ENCODE assay signal across 11 cellular contexts in the genomic region with DNA sequence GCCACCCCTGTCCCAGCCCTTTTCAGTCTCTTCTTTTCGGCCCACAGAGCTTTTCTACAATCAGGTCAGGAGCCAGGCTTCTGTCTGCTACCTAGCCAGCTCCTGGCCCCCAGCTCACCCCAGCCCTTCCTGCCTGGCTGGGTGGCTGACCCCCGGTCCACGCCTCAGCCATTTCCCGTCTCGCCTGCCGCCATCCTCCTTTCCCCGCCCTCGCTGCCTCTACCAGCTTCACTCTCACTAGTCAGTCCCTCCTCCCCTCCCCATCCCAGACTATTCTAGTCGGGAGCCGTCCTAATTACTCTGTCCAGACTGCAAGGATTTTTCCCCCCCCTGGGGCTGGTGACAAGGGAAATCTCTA. TPM values are rescaled to one million over a fixed set of nuclear protein-coding genes. Genes with fewer than 3 reads are reported as not detected.
A peak's percentile ranks its signal among the peaks of the same experiment; 100 is the strongest.
DNase-seq lines count a peak whose midpoint lies in the region; ATAC-seq and TF ChIP-seq lines count a peak whose summit lies in the region.
"Had no signal": no experiment of that assay in that cellular context is flagged by ENCODE, and none has a peak within 500 bp of the region (broad histone marks: within the 10 kb centered on the region; RNA-seq: fewer than 3 reads in every experiment).

No MANE protein-coding gene starts in this region.

- H3K4me3 ChIP-seq in astrocyte of the spinal cord (ENCODE audit: low read depth, low read length) (peak overlapping the region; percentile 5), liver (ENCODE audit: low read depth in 1 of 3, low read length in 3 of 3) (no peak overlapping the region), subcutaneous abdominal adipose tissue (ENCODE audit: low read depth in 1 of 5, low read length in 5 of 5) (peak overlapping the region in 3 of 5 donors; percentile 17 to 42 (median 42)), prostate gland (no peak overlapping the region)

- peaks cover 64% of the 10 kb centered on the region for H3K27me3 Mint-ChIP-seq in activated CD8-positive, alpha-beta memory T cell treated with anti-CD3 and anti-CD28 coated beads, Interleukin-2, amount 10 ng/mL, durations not matched to agents 7 days and 5 days

- H3K36me3 Mint-ChIP-seq in activated CD8-positive, alpha-beta memory T cell treated with anti-CD3 and anti-CD28 coated beads, Interleukin-2, amount 10 ng/mL, durations not matched to agents 7 days and 5 days, result peaks cover 8% of the 10 kb centered on the region

- no peak for TF ChIP-seq POLR2A in prostate gland (IDR thresholded peaks at IDR 0.05)

- CTCF ChIA-PET in activated CD8-positive, alpha-beta memory T cell treated with anti-CD3 and anti-CD28 coated beads, Interleukin-2, amount 10 ng/mL, durations not matched to agents 7 days and 5 days (lab: Charles Lee), result interaction anchor here (0.8 to 11.8 kb wide), 17 partner anchors 7 to 245 kb away, joined by 3 to 222 read pairs (median 13); a partner anchor contains a TSS

- WGBS in liver, result 10% methylated on average over 10 of the region's 10 CpGs
- WGBS in prostate gland, result 16% methylated on average over 10 of the region's 10 CpGs

- H3K27me3 ChIP-seq in liver (ENCODE audit: control insufficient read depth in 4 of 4, insufficient read depth in 4 of 4, low read length in 3 of 4) (peaks cover 0 to 12% (median 5%) of the 10 kb centered on the region in 4 donors), subcutaneous abdominal adipose tissue (ENCODE audit: control insufficient read depth in 5 of 5, insufficient read depth in 4 of 5, low read length in 5 of 5) (peaks cover 42 to 58% (median 55%) of the 10 kb centered on the region in 5 donors), prostate gland (replicated peaks; ENCODE audit: insufficient read depth) (peaks cover 27% of the 10 kb centered on the region)

- DNase-seq in activated CD8-positive, alpha-beta memory T cell treated with anti-CD3 and anti-CD28 coated beads, Interleukin-2, amount 10 ng/mL, durations not matched to agents 7 days and 5 days, result no peak
- no peak for DNase-seq in activated CD8-positive, alpha-beta memory T cell treated with anti-CD3 and anti-CD28 coated beads, Interleukin-2, amount 50 U/mL, for 4 hours
- DNase-seq in astrocyte of the spinal cord (ENCODE audit: low read depth, low spot score), result no peak
- no peak for DNase-seq in prostate gland (ENCODE audit: low spot score)
- no peak for DNase-seq in AG08396 (ENCODE audit: low spot score)
- DNase-seq: activated T-cell treated with anti-CD3 and anti-CD28 coated beads, Interleukin-2, amount 50 U/mL, for 1 hour; NCI-H2029; stimulated activated CD4-positive, alpha-beta T cell treated with anti-CD3 and anti-CD28 coated beads, Interleukin-12 subunit alpha, Interleukin-12 subunit beta, amount 100 ng/mL, for 4 hours had no signal

- TF ChIP-seq CTCF in astrocyte of the spinal cord (IDR thresholded peaks at IDR 0.05; ENCODE audit: low read depth, low read length), result no peak
- no peak for TF ChIP-seq CTCF in liver (IDR thresholded peaks at IDR 0.05; ENCODE audit: low read depth, low read length, missing input control)
- TF ChIP-seq CTCF in prostate gland (IDR thresholded peaks at IDR 0.05), result no peak

- peaks cover 0 to 14% (median 14%) of the 10 kb centered on the region in 4 donors for H3K36me3 ChIP-seq in liver (ENCODE audit: control insufficient read depth in 4 of 4, insufficient read depth in 3 of 4, low read depth in 1 of 4, low read length in 3 of 4)
- peaks cover 4 to 26% (median 20%) of the 10 kb centered on the region in 5 donors for H3K36me3 ChIP-seq in subcutaneous abdominal adipose tissue (ENCODE audit: control insufficient read depth in 5 of 5, insufficient read depth in 5 of 5, low read length in 5 of 5)
- no peaks in the 10 kb centered on the region for H3K36me3 ChIP-seq in prostate gland

- H3K4me1 ChIP-seq in liver (ENCODE audit: control insufficient read depth in 4 of 4, insufficient read depth in 4 of 4, low read length in 3 of 4), result peaks cover 14 to 30% (median 20%) of the 10 kb centered on the region in 4 donors
- peaks cover 1 to 54% (median 47%) of the 10 kb centered on the region in 5 donors for H3K4me1 ChIP-seq in subcutaneous abdominal adipose tissue (ENCODE audit: control insufficient read depth in 5 of 5, insufficient read depth in 5 of 5, low read length in 5 of 5)
- peaks cover 5% of the 10 kb centered on the region for H3K4me1 ChIP-seq in prostate gland (replicated peaks)

- intact Hi-C loops in prostate gland (cut with DNase I), result no loop called here

- H3K9me3 ChIP-seq in liver (ENCODE audit: control insufficient read depth in 4 of 4, low read length in 3 of 4) (no peaks in the 10 kb centered on the region), subcutaneous abdominal adipose tissue (ENCODE audit: control insufficient read depth in 5 of 5, low read length in 5 of 5) (no peaks in the 10 kb centered on the region), prostate gland (no peaks in the 10 kb centered on the region)

- H3K27ac ChIP-seq in liver (ENCODE audit: low read depth in 1 of 2, low read length in 2 of 2) (no peak overlapping the region), subcutaneous abdominal adipose tissue (ENCODE audit: low read depth, low read length) (no peak overlapping the region), prostate gland (no peak overlapping the region)

- TF ChIP-seq RAD21 in liver (IDR thresholded peaks at IDR 0.05), result no peak

- H3K4me1 Mint-ChIP-seq in activated CD8-positive, alpha-beta memory T cell treated with anti-CD3 and anti-CD28 coated beads, Interleukin-2, amount 10 ng/mL, durations not matched to agents 7 days and 5 days, result peaks cover 46% of the 10 kb centered on the region

- ATAC-seq in activated CD8-positive, alpha-beta memory T cell treated with anti-CD3 and anti-CD28 coated beads, Interleukin-2, amount 10 ng/mL, durations not matched to agents 7 days and 5 days, result no peak
- no peak for ATAC-seq in HG03039 (IDR thresholded peaks at IDR 0.05; ENCODE audit: unreplicated experiment)

- H3K9me3 Mint-ChIP-seq in activated CD8-positive, alpha-beta memory T cell treated with anti-CD3 and anti-CD28 coated beads, Interleukin-2, amount 10 ng/mL, durations not matched to agents 7 days and 5 days (ENCODE audit: low read depth), result no peaks in the 10 kb centered on the region

- in situ Hi-C loops in astrocyte of the spinal cord (cut with HindIII; ENCODE audit: low sequenced_read_pairs), result no loop called here

- H3K9ac ChIP-seq in liver (ENCODE audit: low read depth in 1 of 2, low read length in 2 of 2) (no peak overlapping the region), subcutaneous abdominal adipose tissue (ENCODE audit: low read length in 5 of 5) (no peak overlapping the region)

- no peak overlapping the region for H3K27ac Mint-ChIP-seq in activated CD8-positive, alpha-beta memory T cell treated with anti-CD3 and anti-CD28 coated beads, Interleukin-2, amount 10 ng/mL, durations not matched to agents 7 days and 5 days

- peak overlapping the region; percentile 24 for H3K4me3 Mint-ChIP-seq in activated CD8-positive, alpha-beta memory T cell treated with anti-CD3 and anti-CD28 coated beads, Interleukin-2, amount 10 ng/mL, durations not matched to agents 7 days and 5 days

TF ChIP-seq in liver, 16 proteins besides CTCF, POLR2A, EP300 and RAD21:
- TF ChIP-seq NR2F2 (IDR thresholded peaks at IDR 0.05) (no peak), RXRA (IDR thresholded peaks at IDR 0.05) (peak; percentile 12 to 35)

RNA-seq across cellular contexts. Expression of a gene that starts 0.9 kb away (rescaled TPM):
- total RNA-seq in activated CD8-positive, alpha-beta memory T cell treated with anti-CD3 and anti-CD28 coated beads, Interleukin-2, amount 10 ng/mL, durations not matched to agents 7 days and 5 days, result under 1 TPM in 1 of 2 experiments, not detected in 1; 0.15 TPM
- total RNA-seq in liver (under 1 TPM; 0.08 to 0.09 TPM), prostate gland (100 to 1,000 TPM in 1 of 2 donors, under 1 TPM in 1; 0.18 to 114 TPM)
- polyA plus RNA-seq in liver, result under 1 TPM in 1 of 2 donors, not detected in 1; 0.09 TPM

RNA-seq across cellular contexts. Expression of a gene that starts 16.9 kb away (rescaled TPM):
- total RNA-seq in activated CD8-positive, alpha-beta memory T cell treated with anti-CD3 and anti-CD28 coated beads, Interleukin-2, amount 10 ng/mL, durations not matched to agents 7 days and 5 days, result 10 to 100 TPM; 46.9 to 53.4 TPM
- 10 to 100 TPM; 13.0 to 23.7 TPM for total RNA-seq in liver
- polyA plus RNA-seq in liver, result 10 to 100 TPM in 1 of 2 donors, 1 to 10 TPM in 1; 9.3 to 10.5 TPM
- 100 to 1,000 TPM in 1 of 2 donors, 10 to 100 TPM in 1; 25.2 to 143 TPM for total RNA-seq in prostate gland

RNA-seq across cellular contexts. Expression of a gene that starts 23.9 kb away (rescaled TPM):
- 10 to 100 TPM; 14.9 to 15.1 TPM for total RNA-seq in activated CD8-positive, alpha-beta memory T cell treated with anti-CD3 and anti-CD28 coated beads, Interleukin-2, amount 10 ng/mL, durations not matched to agents 7 days and 5 days
- total RNA-seq in liver (1 to 10 TPM in 1 of 2 donors, not detected in 1; 1.2 TPM), prostate gland (1 to 10 TPM; 1.1 to 2.3 TPM)
- polyA plus RNA-seq in liver, result under 1 TPM; 0.29 to 0.36 TPM

RNA-seq across cellular contexts. Expression of a gene that starts 33.1 kb away (rescaled TPM):
- 100 to 1,000 TPM; 107 to 132 TPM for total RNA-seq in activated CD8-positive, alpha-beta memory T cell treated with anti-CD3 and anti-CD28 coated beads, Interleukin-2, amount 10 ng/mL, durations not matched to agents 7 days and 5 days
- total RNA-seq in liver (10 to 100 TPM; 39.6 to 53.8 TPM), prostate gland (10 to 100 TPM; 82.7 to 99.7 TPM)
- polyA plus RNA-seq in liver, result 10 to 100 TPM in 1 of 2 donors, 1 to 10 TPM in 1; 4.5 to 10.3 TPM

RNA-seq across cellular contexts. Expression of a gene that starts 37.5 kb away (rescaled TPM):
- total RNA-seq in activated CD8-positive, alpha-beta memory T cell treated with anti-CD3 and anti-CD28 coated beads, Interleukin-2, amount 10 ng/mL, durations not matched to agents 7 days and 5 days, result 1,000 to 10,000 TPM; 1,970 to 2,009 TPM
- total RNA-seq in liver, result 1,000 to 10,000 TPM in 1 of 2 donors, 100 to 1,000 TPM in 1; 161 to 1,268 TPM
- polyA plus RNA-seq in liver, result 100 to 1,000 TPM; 125 to 325 TPM
- total RNA-seq in prostate gland, result 100 to 1,000 TPM; 292 to 922 TPM

Comparison
In these comparisons a context has a peak if more than half of its experiments do, and no peak if none do; other contexts are left out.
1. H3K4me3 ChIP-seq: peak in astrocyte of the spinal cord (single experiment) and subcutaneous abdominal adipose tissue (3 of 5); none in liver (0 of 3) and prostate gland (0 of 2).
2. RNA of a gene that starts 23.9 kb away (total RNA-seq): 14.9 to 15.1 TPM in activated CD8-positive, alpha-beta memory T cell treated with anti-CD3 and anti-CD28 coated beads, Interleukin-2, amount 10 ng/mL, durations not matched to agents 7 days and 5 days; 1.1 to 2.3 TPM in prostate gland and 1.2 TPM in liver; every median in the first group is over 4 times any median in the second.